In the genomic region with DNA sequence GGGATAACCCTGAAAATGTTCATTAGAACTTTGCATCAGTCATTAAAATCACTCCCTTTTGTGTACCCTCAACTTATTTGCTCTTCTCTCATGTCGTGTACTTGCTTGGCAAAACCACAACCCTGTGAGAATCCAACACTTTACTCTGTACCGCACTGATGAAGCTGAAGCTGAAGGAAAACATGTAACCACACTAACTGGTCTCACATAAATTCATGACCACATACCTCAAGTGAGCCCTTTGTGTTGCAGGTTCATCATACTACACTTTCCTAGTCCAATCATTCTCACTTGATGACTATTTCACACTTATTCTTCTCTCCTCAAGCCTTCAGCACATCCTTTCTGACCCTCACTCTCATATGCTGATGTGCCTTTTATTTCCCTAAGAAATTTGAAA, we compare ENCODE assay signal across 26 cellular contexts.
DNase-seq lines count a peak whose midpoint lies in the region; ATAC-seq, FAIRE-seq and TF ChIP-seq lines count a peak whose summit lies in the region.
"Had no signal": no experiment of that assay in that cellular context is flagged by ENCODE, and none has a peak within 500 bp of the region (broad histone marks: within the 10 kb centered on the region; RNA-seq: fewer than 3 reads in every experiment).

No MANE protein-coding gene starts in this region.

- no peaks in the 10 kb centered on the region for H3K4me1 ChIP-seq in left lung
- H3K4me1 ChIP-seq: A549; BLaER1 treated with 17β-estradiol and CSF1 and Interleukin-3, amounts not matched to agents 10 nM and 100 nM had no signal

- no peak overlapping the region for H3K27ac Mint-ChIP-seq in stimulated activated naive CD8-positive, alpha-beta T cell treated with anti-CD3 and anti-CD28 coated beads, Interleukin-15, amount 100 ng/mL, for 72 hours
- H3K27ac Mint-ChIP-seq in effector memory CD8-positive, alpha-beta T cell: peak overlapping the region in 1 of 2 donors; percentile 1
- H3K27ac Mint-ChIP-seq in natural killer cell: peak overlapping the region in 1 of 2 donors; percentile 37
- peak overlapping the region; percentile 63 for H3K27ac Mint-ChIP-seq in stimulated activated effector memory CD8-positive, alpha-beta T cell treated with anti-CD3 and anti-CD28 coated beads, Interleukin-12 subunit alpha, Interleukin-12 subunit beta, amount 100 ng/mL, for 72 hours
- H3K27ac Mint-ChIP-seq: B cell; CD4-positive, CD25-positive, alpha-beta regulatory T cell had no signal

- no peak for TF ChIP-seq POLR2A in GM12892 (IDR thresholded peaks at IDR 0.05; ENCODE audit: low read depth, low read length)

- no peak overlapping the region for H3K4me3 ChIP-seq in left lung
- H3K4me3 ChIP-seq: A549; BLaER1 treated with 17β-estradiol and CSF1 and Interleukin-3, amounts not matched to agents 10 nM and 100 nM had no signal

- ATAC-seq in stimulated activated naive CD8-positive, alpha-beta T cell treated with anti-CD3 and anti-CD28 coated beads, Interleukin-15, amount 100 ng/mL, for 72 hours: peak; percentile 26
- no peak for ATAC-seq in stimulated activated naive CD8-positive, alpha-beta T cell treated with anti-CD3 and anti-CD28 coated beads, Interleukin-15, Interleukin-2, amounts not matched to agents 100 U/mL and 50 U/mL, for 24 hours
- peak; percentile 46 for ATAC-seq in effector memory CD8-positive, alpha-beta T cell (replicated peaks)
- ATAC-seq in natural killer cell: peak; percentile 7 to 50 (median 46)
- peak; percentile 87 for ATAC-seq in stimulated activated effector memory CD8-positive, alpha-beta T cell treated with anti-CD3 and anti-CD28 coated beads, Interleukin-12 subunit alpha, Interleukin-12 subunit beta, amount 100 ng/mL, for 72 hours
- no peak for ATAC-seq in left lung
- ATAC-seq: A549 had no signal

- FAIRE-seq in GM12892 (lab: Jason Lieb, UNC): no peak
- FAIRE-seq: A549, G401.6, GM12891, GM18507 had no signal

- peaks cover 0 to 2% of the 10 kb centered on the region in 2 donors for H3K9me3 ChIP-seq in left lung
- H3K9me3 ChIP-seq: A549 had no signal

- DNase-seq in stimulated activated naive CD8-positive, alpha-beta T cell treated with anti-CD3 and anti-CD28 coated beads, Interleukin-15, amount 100 ng/mL, for 72 hours: no peak
- DNase-seq in stimulated activated naive CD8-positive, alpha-beta T cell treated with anti-CD3 and anti-CD28 coated beads, Interleukin-15, Interleukin-2, amounts not matched to agents 100 U/mL and 50 U/mL, for 24 hours: no peak
- no peak for DNase-seq in effector memory CD8-positive, alpha-beta T cell
- no peak for DNase-seq in natural killer cell
- DNase-seq in stimulated activated effector memory CD8-positive, alpha-beta T cell treated with anti-CD3 and anti-CD28 coated beads, Interleukin-12 subunit alpha, Interleukin-12 subunit beta, amount 100 ng/mL, for 72 hours (ENCODE audit: low spot score in 2 of 2): no peak
- no peak for DNase-seq in GM12892 (ENCODE audit: insufficient read length)
- no peak for DNase-seq in left lung
- no peak for DNase-seq in NCI-H524 treated with DMSO at 0.1 percent for 48 hours (lab: John Stamatoyannopoulos, UW)
- DNase-seq: AML-193; CD4-positive, alpha-beta memory T cell; CD4-positive, CD25-positive, alpha-beta regulatory T cell; CD8-positive, alpha-beta memory T cell; COR-L47; DMS 273 treated with DMSO at 0.1 percent for 48 hours; DMS153; DMS53; DMS79; GF-D8 had no signal

- no peaks in the 10 kb centered on the region for H3K4me1 Mint-ChIP-seq in stimulated activated naive CD8-positive, alpha-beta T cell treated with anti-CD3 and anti-CD28 coated beads, Interleukin-15, amount 100 ng/mL, for 72 hours
- peaks cover 4 to 12% of the 10 kb centered on the region in 2 donors for H3K4me1 Mint-ChIP-seq in effector memory CD8-positive, alpha-beta T cell (ENCODE audit: low read depth in 2 of 2)
- H3K4me1 Mint-ChIP-seq in natural killer cell: peaks cover 35 to 38% of the 10 kb centered on the region in 2 donors
- H3K4me1 Mint-ChIP-seq in stimulated activated effector memory CD8-positive, alpha-beta T cell treated with anti-CD3 and anti-CD28 coated beads, Interleukin-12 subunit alpha, Interleukin-12 subunit beta, amount 100 ng/mL, for 72 hours: peaks cover 26% of the 10 kb centered on the region
- H3K4me1 Mint-ChIP-seq: B cell had no signal

- no peak overlapping the region for H3K27ac ChIP-seq in left lung
- H3K27ac ChIP-seq: 22Rv1; A549; BLaER1 treated with 17β-estradiol and CSF1 and Interleukin-3, amounts not matched to agents 10 nM and 100 nM; C4-2B had no signal

- TF ChIP-seq CTCF in natural killer cell (IDR thresholded peaks at IDR 0.05) (no peak), left lung (IDR thresholded peaks at IDR 0.05) (no peak)

- H3K9me3 Mint-ChIP-seq in stimulated activated naive CD8-positive, alpha-beta T cell treated with anti-CD3 and anti-CD28 coated beads, Interleukin-15, amount 100 ng/mL, for 72 hours: peaks cover 0 to 5% of the 10 kb centered on the region in 2 donors
- no peaks in the 10 kb centered on the region for H3K9me3 Mint-ChIP-seq in effector memory CD8-positive, alpha-beta T cell
- no peaks in the 10 kb centered on the region for H3K9me3 Mint-ChIP-seq in natural killer cell
- H3K9me3 Mint-ChIP-seq in stimulated activated effector memory CD8-positive, alpha-beta T cell treated with anti-CD3 and anti-CD28 coated beads, Interleukin-12 subunit alpha, Interleukin-12 subunit beta, amount 100 ng/mL, for 72 hours: no peaks in the 10 kb centered on the region

- intact Hi-C loops in natural killer cell (cut with micrococcal nuclease) (no loop called here), left lung (cut with DNase I) (no loop called here)

- H3K27me3 Mint-ChIP-seq in stimulated activated naive CD8-positive, alpha-beta T cell treated with anti-CD3 and anti-CD28 coated beads, Interleukin-15, amount 100 ng/mL, for 72 hours: peaks cover 9% of the 10 kb centered on the region
- peaks cover 0 to 6% of the 10 kb centered on the region in 2 donors for H3K27me3 Mint-ChIP-seq in effector memory CD8-positive, alpha-beta T cell
- no peaks in the 10 kb centered on the region for H3K27me3 Mint-ChIP-seq in natural killer cell (ENCODE audit: low read depth in 2 of 2)
- H3K27me3 Mint-ChIP-seq: B cell had no signal

- no peak overlapping the region for H3K4me3 Mint-ChIP-seq in stimulated activated naive CD8-positive, alpha-beta T cell treated with anti-CD3 and anti-CD28 coated beads, Interleukin-15, amount 100 ng/mL, for 72 hours
- no peak overlapping the region for H3K4me3 Mint-ChIP-seq in effector memory CD8-positive, alpha-beta T cell
- no peak overlapping the region for H3K4me3 Mint-ChIP-seq in natural killer cell
- H3K4me3 Mint-ChIP-seq in stimulated activated effector memory CD8-positive, alpha-beta T cell treated with anti-CD3 and anti-CD28 coated beads, Interleukin-12 subunit alpha, Interleukin-12 subunit beta, amount 100 ng/mL, for 72 hours: no peak overlapping the region
- H3K4me3 Mint-ChIP-seq: B cell; CD4-positive, alpha-beta memory T cell; CD4-positive, CD25-positive, alpha-beta regulatory T cell had no signal

- H3K36me3 ChIP-seq in left lung: no peaks in the 10 kb centered on the region
- H3K36me3 ChIP-seq: BLaER1 treated with 17β-estradiol and CSF1 and Interleukin-3, amounts not matched to agents 10 nM and 100 nM had no signal

- no peaks in the 10 kb centered on the region for H3K27me3 ChIP-seq in left lung

- no peaks in the 10 kb centered on the region for H3K36me3 Mint-ChIP-seq in effector memory CD8-positive, alpha-beta T cell (ENCODE audit: insufficient read depth)
- no peaks in the 10 kb centered on the region for H3K36me3 Mint-ChIP-seq in natural killer cell
- H3K36me3 Mint-ChIP-seq in stimulated activated effector memory CD8-positive, alpha-beta T cell treated with anti-CD3 and anti-CD28 coated beads, Interleukin-12 subunit alpha, Interleukin-12 subunit beta, amount 100 ng/mL, for 72 hours: peaks cover 17% of the 10 kb centered on the region
- H3K36me3 Mint-ChIP-seq: CD4-positive, CD25-positive, alpha-beta regulatory T cell had no signal

Comparison
In these comparisons a context has a peak if more than half of its experiments do, and no peak if none do; other contexts are left out.
1. ATAC-seq: peak in stimulated activated naive CD8-positive, alpha-beta T cell treated with anti-CD3 and anti-CD28 coated beads, Interleukin-15, amount 100 ng/mL, for 72 hours (single experiment), effector memory CD8-positive, alpha-beta T cell (single experiment), natural killer cell (3 of 3) and stimulated activated effector memory CD8-positive, alpha-beta T cell treated with anti-CD3 and anti-CD28 coated beads, Interleukin-12 subunit alpha, Interleukin-12 subunit beta, amount 100 ng/mL, for 72 hours (single experiment); none in stimulated activated naive CD8-positive, alpha-beta T cell treated with anti-CD3 and anti-CD28 coated beads, Interleukin-15, Interleukin-2, amounts not matched to agents 100 U/mL and 50 U/mL, for 24 hours (single experiment) and left lung (single experiment).